In the genomic region with DNA sequence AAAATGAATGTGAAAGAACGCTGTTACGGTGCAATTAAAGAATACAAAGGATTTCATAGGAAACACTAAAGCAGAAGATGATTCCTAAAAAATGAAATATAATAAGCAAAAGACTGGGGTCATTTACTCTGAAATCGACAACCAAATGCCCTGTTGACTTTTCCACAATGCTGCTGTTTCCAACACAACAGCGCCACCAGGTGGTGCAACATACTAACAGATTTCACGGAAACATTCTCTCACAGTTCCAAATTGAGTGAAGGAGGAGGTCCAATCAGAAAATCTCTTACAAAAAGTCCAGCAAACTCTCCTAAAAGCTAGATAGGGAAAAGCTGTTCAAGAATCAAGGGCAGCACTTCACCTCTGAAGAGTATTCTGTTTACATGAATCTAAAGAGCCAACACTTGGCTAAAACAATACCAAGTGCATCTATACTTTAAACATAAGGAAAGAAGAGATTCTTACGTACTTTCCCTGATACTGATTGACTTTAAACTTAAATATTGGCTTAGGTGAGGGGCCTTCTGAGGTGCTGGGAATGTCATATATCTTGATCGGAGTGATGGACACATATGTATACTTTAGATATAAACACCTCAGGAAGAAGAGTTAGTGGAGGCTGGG, we compare ENCODE assay signal across 8 cellular contexts. TPM values are rescaled to one million over a fixed set of nuclear protein-coding genes. Genes with fewer than 3 reads are reported as not detected.
DNase-seq lines count a peak whose midpoint lies in the region; ATAC-seq and TF ChIP-seq lines count a peak whose summit lies in the region.

No MANE protein-coding gene starts in this region.

- H3K9me3 Mint-ChIP-seq in chondrocyte (ENCODE audit: low read depth), result no peaks in the 10 kb centered on the region

- H3K27me3 Mint-ChIP-seq in chondrocyte (ENCODE audit: low read depth), result no peaks in the 10 kb centered on the region

- peak; percentile 82 for ATAC-seq in left colon
- ATAC-seq in GM21390 (IDR thresholded peaks at IDR 0.05; ENCODE audit: unreplicated experiment), result no peak

- peak; percentile 52 for DNase-seq in AG09319 (ENCODE audit: extremely low read depth, low read depth)
- DNase-seq in GM20000 (ENCODE audit: low spot score), result peak; percentile 61
- DNase-seq in NCI-H446 (lab: John Stamatoyannopoulos, UW), result peak; percentile 17 to 73
- peak; percentile 49 to 63 for DNase-seq in activated CD4-positive, alpha-beta T cell treated with anti-CD3 and anti-CD28 coated beads for 24 hours (ENCODE audit: low read depth in 2 of 2)
- no peak for DNase-seq in chondrocyte (ENCODE audit: low spot score)
- DNase-seq in left colon, result peak; percentile 53 to 87
- peak; percentile 65 to 67 for DNase-seq in stimulated activated CD4-positive, alpha-beta T cell treated with anti-CD3 and anti-CD28 coated beads, Interleukin-2, amount 100 ng/mL, for 48 hours

- TF ChIP-seq CTCF in AG09319 (IDR thresholded peaks at IDR 0.05; ENCODE audit: low read depth, low read length) (peak; percentile 88), GM20000 (IDR thresholded peaks at IDR 0.05; ENCODE audit: extremely low read depth, missing control alignments) (peak; percentile 71), chondrocyte (IDR thresholded peaks at IDR 0.05) (peak; percentile 98)

- intact Hi-C loops in left colon (cut with DNase I, micrococcal nuclease), result loop anchor here in 1 of 2 donors (5.0 kb wide), 1 partner anchor 204 kb away; no protein-coding TSS in a partner anchor

- no peaks in the 10 kb centered on the region for H3K36me3 Mint-ChIP-seq in chondrocyte (ENCODE audit: low read depth)

- peak overlapping the region; percentile 73 for H3K27ac Mint-ChIP-seq in chondrocyte (ENCODE audit: unreplicated experiment)

- peaks cover 6% of the 10 kb centered on the region for H3K4me1 Mint-ChIP-seq in chondrocyte (ENCODE audit: low read depth)

- no peak overlapping the region for H3K4me3 Mint-ChIP-seq in chondrocyte (ENCODE audit: unreplicated experiment)

RNA-seq across cellular contexts. Expression of a gene that starts 55.9 kb away (rescaled TPM):
- total RNA-seq in chondrocyte (17.5 to 20.3 TPM (median 20.0 TPM) in 3 replicates), left colon (10 to 100 TPM; 18.7 to 18.9 TPM)
